17 cellular contexts compared by ENCODE assay signal in genomic region chr14:86852530-86852929, GRCh38.
"Had no signal": no experiment of that assay in that cellular context is flagged by ENCODE, and none has a peak within 500 bp of the region (broad histone marks: within the 10 kb centered on the region; RNA-seq: fewer than 3 reads in every experiment).

No MANE protein-coding gene starts in this region.

- H3K4me1 ChIP-seq: gastroesophageal sphincter, pancreas, suprapubic skin had no signal

- H3K27ac ChIP-seq: gastroesophageal sphincter, pancreas, suprapubic skin had no signal

- H3K4me3 Mint-ChIP-seq: activated naive CD4-positive, alpha-beta T cell treated with anti-CD3 and anti-CD28 coated beads, Interleukin-2, amount 50 U/mL, for 24 hours; activated T-cell treated with anti-CD3 and anti-CD28 coated beads, Interleukin-2, amount 50 U/mL, for 24 hours had no signal

- ATAC-seq: esophagus mucosa; gastroesophageal sphincter; left ventricle myocardium superior; pancreas; stimulated activated naive CD8-positive, alpha-beta T cell treated with anti-CD3 and anti-CD28 coated beads, Interleukin-15, Interleukin-2, amounts not matched to agents 100 U/mL and 50 U/mL, for 24 hours had no signal

- H3K27me3 ChIP-seq: gastroesophageal sphincter, pancreas, suprapubic skin had no signal

- H3K36me3 Mint-ChIP-seq: activated naive CD4-positive, alpha-beta T cell treated with anti-CD3 and anti-CD28 coated beads, Interleukin-2, amount 50 U/mL, for 24 hours had no signal

- H3K9me3 ChIP-seq: gastroesophageal sphincter, pancreas, suprapubic skin had no signal

- H3K27ac Mint-ChIP-seq: activated naive CD4-positive, alpha-beta T cell treated with anti-CD3 and anti-CD28 coated beads, Interleukin-2, amount 50 U/mL, for 24 hours; activated T-cell treated with anti-CD3 and anti-CD28 coated beads, Interleukin-2, amount 50 U/mL, for 24 hours had no signal

- DNase-seq: activated CD4-positive, CD25-positive, alpha-beta regulatory T cell; activated effector memory CD4-positive, alpha-beta T cell treated with Interleukin-2 at 50 U/mL for 16 hours; activated T-cell treated with anti-CD3 and anti-CD28 coated beads, Interleukin-2, amount 50 U/mL, for 24 hours; amygdala; cerebellar nuclear complex; dermis blood vessel endothelial cell; kidney; left ventricle myocardium superior; mesendoderm; pancreas; stimulated activated CD4-positive, alpha-beta T cell treated with anti-CD3 and anti-CD28 coated beads, Interleukin-2, amount 100 ng/mL, for 48 hours; stimulated activated CD8-positive, alpha-beta memory T cell treated with anti-CD3 and anti-CD28 coated beads, Interleukin-4, amount 100 ng/mL, for 48 hours; stimulated activated naive CD8-positive, alpha-beta T cell treated with anti-CD3 and anti-CD28 coated beads, Interleukin-15, Interleukin-2, amounts not matched to agents 100 U/mL and 50 U/mL, for 24 hours had no signal

- H3K27me3 Mint-ChIP-seq: activated naive CD4-positive, alpha-beta T cell treated with anti-CD3 and anti-CD28 coated beads, Interleukin-2, amount 50 U/mL, for 24 hours; activated T-cell treated with anti-CD3 and anti-CD28 coated beads, Interleukin-2, amount 50 U/mL, for 24 hours had no signal

- H3K4me3 ChIP-seq: gastroesophageal sphincter, pancreas, suprapubic skin had no signal

- H3K36me3 ChIP-seq: gastroesophageal sphincter, pancreas, suprapubic skin had no signal

- H3K4me1 Mint-ChIP-seq: activated naive CD4-positive, alpha-beta T cell treated with anti-CD3 and anti-CD28 coated beads, Interleukin-2, amount 50 U/mL, for 24 hours had no signal
